8 cellular contexts compared by ENCODE assay signal in the genomic region with DNA sequence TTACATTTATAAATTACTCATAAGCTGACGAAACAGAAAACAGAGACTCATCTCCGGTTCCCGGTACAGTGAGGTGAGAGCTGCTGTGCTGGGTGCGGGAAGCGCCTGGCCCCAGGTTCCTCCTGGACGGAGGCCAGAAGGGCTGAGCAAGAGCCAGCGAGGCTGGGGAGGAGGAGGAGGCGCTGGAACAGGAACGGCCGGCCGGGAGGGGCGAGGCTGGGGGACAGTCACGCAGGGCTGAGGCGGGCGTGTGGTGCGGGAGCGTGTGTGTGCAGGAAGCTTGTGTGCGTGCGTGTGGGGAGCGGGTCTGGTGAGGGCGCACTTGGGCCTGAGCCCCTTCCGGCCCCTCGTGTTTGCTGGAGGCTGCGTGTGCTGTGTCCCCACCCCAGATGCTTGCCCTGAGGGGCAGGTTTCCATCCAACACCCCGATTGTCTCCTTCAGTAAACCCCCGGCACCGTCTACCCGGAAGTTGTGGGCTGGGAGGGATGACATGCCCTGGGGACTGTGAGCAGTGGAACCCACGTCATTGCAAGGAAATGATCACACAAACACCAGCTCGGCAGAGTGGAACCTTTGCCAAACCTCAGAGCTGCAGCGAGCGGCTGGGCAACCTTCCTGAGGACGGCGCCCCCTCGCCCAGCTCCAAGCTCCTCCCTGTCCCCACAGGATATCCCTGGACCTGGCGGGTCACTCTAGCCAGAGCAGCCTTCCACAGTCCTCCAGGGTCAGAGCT. TPM values are rescaled to one million over a fixed set of nuclear protein-coding genes. Genes with fewer than 3 reads are reported as not detected.
DNase-seq lines count a peak whose midpoint lies in the region; ATAC-seq, FAIRE-seq and TF ChIP-seq lines count a peak whose summit lies in the region.

No MANE protein-coding gene starts in this region.

- peak; percentile 48 for ATAC-seq in HG02884 (IDR thresholded peaks at IDR 0.05; ENCODE audit: unreplicated experiment)

- peak; percentile 76; the same call in 1 of the 2 replicates for TF ChIP-seq POLR2A in GM12892 (IDR thresholded peaks at IDR 0.05; ENCODE audit: low read depth, low read length)

- H3K4me1 ChIP-seq in endodermal cell (ENCODE audit: control insufficient read depth, insufficient read depth, low read length) (no peaks in the 10 kb centered on the region), mucosa of rectum (ENCODE audit: control insufficient read depth in 2 of 2, insufficient read depth in 2 of 2, low read length in 2 of 2) (peaks cover 50 to 54% of the 10 kb centered on the region in 2 donors)

- no peaks in the 10 kb centered on the region for H3K36me3 Mint-ChIP-seq in endodermal cell (ENCODE audit: low read depth)

- no peaks in the 10 kb centered on the region for H3K36me3 ChIP-seq in endodermal cell (ENCODE audit: control insufficient read depth, insufficient read depth, low read length)
- no peaks in the 10 kb centered on the region for H3K36me3 ChIP-seq in mucosa of rectum (ENCODE audit: control insufficient read depth in 2 of 2, insufficient read depth in 2 of 2, low read length in 2 of 2)

- 87 to 88% methylated on average over 17 to 36 of the region's 36 CpGs for WGBS in endodermal cell (ENCODE audit: insufficient coverage in 1 of 2, insufficient read length in 1 of 2), 2 experiments

- H3K4me3 ChIP-seq in endodermal cell (ENCODE audit: low read length) (no peak overlapping the region), mucosa of rectum (ENCODE audit: low read length in 2 of 2) (peak overlapping the region; percentile 76 to 86)

- H3K9me3 Mint-ChIP-seq in endodermal cell, result no peaks in the 10 kb centered on the region

- H3K27ac ChIP-seq in endodermal cell (ENCODE audit: low read depth, low read length) (no peak overlapping the region), mucosa of rectum (ENCODE audit: low read depth in 2 of 2, low read length in 2 of 2) (peak overlapping the region; percentile 94 to 96)

- H3K9me3 ChIP-seq in endodermal cell (ENCODE audit: control insufficient read depth, low read length) (no peaks in the 10 kb centered on the region), mucosa of rectum (ENCODE audit: control insufficient read depth in 2 of 2, low read length in 2 of 2) (no peaks in the 10 kb centered on the region)

- FAIRE-seq in GM12892 (lab: Jason Lieb, UNC), result peak; percentile 88

- peaks cover 8% of the 10 kb centered on the region for H3K4me1 Mint-ChIP-seq in endodermal cell

- H3K27me3 ChIP-seq in endodermal cell (ENCODE audit: control insufficient read depth, insufficient read depth, low read length, poor library complexity, severe bottlenecking), result no peaks in the 10 kb centered on the region
- no peaks in the 10 kb centered on the region for H3K27me3 ChIP-seq in mucosa of rectum (ENCODE audit: control insufficient read depth in 2 of 2, insufficient read depth in 2 of 2, low read length in 2 of 2)

- H3K27me3 Mint-ChIP-seq in endodermal cell (ENCODE audit: insufficient read depth), result peaks cover 23% of the 10 kb centered on the region

- TF ChIP-seq CTCF in endodermal cell (conservative IDR thresholded peaks at IDR 0.05), result no peak

- H3K4me3 Mint-ChIP-seq in endodermal cell, result no peak overlapping the region

- no peak overlapping the region for H3K9ac ChIP-seq in endodermal cell (ENCODE audit: extremely low read depth, low read length, poor library complexity, severe bottlenecking)
- H3K9ac ChIP-seq in mucosa of rectum (ENCODE audit: low read depth in 1 of 2, low read length in 2 of 2), result peak overlapping the region; percentile 89 to 96

- no peak overlapping the region for H3K27ac Mint-ChIP-seq in endodermal cell

- DNase-seq in GM12892 (ENCODE audit: insufficient read length) (peak; percentile 89), NOMO-1 treated with dmso at 0.1 percent for 144 hours (lab: John Stamatoyannopoulos, UW; ENCODE audit: unreplicated experiment) (peak; percentile 80), endodermal cell (peak; percentile 59), HuH-7 (ENCODE audit: low spot score) (no peak)
- peak; percentile 83 for DNase-seq in activated CD8-positive, alpha-beta memory T cell treated with anti-CD3 and anti-CD28 coated beads, Interleukin-2, amount 50 U/mL, for 24 hours (ENCODE audit: extremely low read depth)
- peak; percentile 82 for DNase-seq in stimulated activated CD8-positive, alpha-beta memory T cell treated with anti-CD3 and anti-CD28 coated beads, Interleukin-7, amount 100 ng/mL, for 24 hours (ENCODE audit: low read depth)

RNA-seq across cellular contexts. Expression of gene CD7, which starts 19.4 kb away (rescaled TPM):
- polyA plus RNA-seq in GM12892 (2012; ENCODE audit: missing spikeins), result not detected
- under 1 TPM; 0.55 to 0.80 TPM for total RNA-seq in endodermal cell
- polyA plus RNA-seq in endodermal cell (2013, experiment 1 of 2), result 0.75 TPM
- 0.58 TPM for polyA plus RNA-seq in endodermal cell (2013, experiment 2 of 2)

RNA-seq across cellular contexts. Expression of gene CSNK1D, which starts 24.5 kb away (rescaled TPM):
- 52.3 TPM for polyA plus RNA-seq in GM12892 (2012; ENCODE audit: missing spikeins)
- 100 to 1,000 TPM; 104 to 143 TPM for total RNA-seq in endodermal cell
- 101 TPM for polyA plus RNA-seq in endodermal cell (2013, experiment 1 of 2)
- 74.7 TPM for polyA plus RNA-seq in endodermal cell (2013, experiment 2 of 2)

RNA-seq across cellular contexts. Expression of gene SECTM1, which starts 35.6 kb away (rescaled TPM):
- not detected for polyA plus RNA-seq in GM12892 (2012; ENCODE audit: missing spikeins)
- not detected for total RNA-seq in endodermal cell
- polyA plus RNA-seq in endodermal cell (2013, experiment 1 of 2), result 0.50 TPM
- 0.12 TPM for polyA plus RNA-seq in endodermal cell (2013, experiment 2 of 2)
